Comparison of ENCODE assay signal across 24 cellular contexts in genomic region chr21:45929477-45929876, GRCh38. TPM values are rescaled to one million over a fixed set of nuclear protein-coding genes. Genes with fewer than 3 reads are reported as not detected.
DNase-seq lines count a peak whose midpoint lies in the region; ATAC-seq, FAIRE-seq and TF ChIP-seq lines count a peak whose summit lies in the region.
"Had no signal": no experiment of that assay in that cellular context is flagged by ENCODE, and none has a peak within 500 bp of the region (broad histone marks: within the 10 kb centered on the region; RNA-seq: fewer than 3 reads in every experiment).

No MANE protein-coding gene starts in this region.

- H3K4me3 ChIP-seq in right atrium auricular region = no peak overlapping the region
- H3K4me3 ChIP-seq in BLaER1 = no peak overlapping the region
- no peak overlapping the region for H3K4me3 ChIP-seq in K562
- H3K4me3 ChIP-seq: BLaER1 treated with 17β-estradiol and CSF1 and Interleukin-3, amounts not matched to agents 10 nM and 100 nM; GM23248 had no signal

- H3K9me3 ChIP-seq in right atrium auricular region (peaks cover 0 to 6% of the 10 kb centered on the region in 2 donors), BLaER1 (no peaks in the 10 kb centered on the region; the same call in 1 of the 2 replicates), K562 (replicated peaks; ENCODE audit: control insufficient read depth, insufficient read depth, low read depth, low read length) (no peaks in the 10 kb centered on the region)
- H3K9me3 ChIP-seq: BLaER1 treated with 17β-estradiol and CSF1 and Interleukin-3, amounts not matched to agents 10 nM and 100 nM had no signal

- intact Hi-C loops in Right ventricle myocardium inferior (cut with DNase I) (no loop called here), K562 (cut with micrococcal nuclease) (no loop called here)

- CTCF ChIA-PET in K562 (lab: Yijun Ruan, JAX; ENCODE audit: low intra/inter-chr PET ratio) = no interaction called here

- H3K9ac ChIP-seq in BLaER1 (no peak overlapping the region), K562 (ENCODE audit: insufficient read depth in 1 of 2, low read depth in 2 of 2, low read length in 2 of 2) (no peak overlapping the region)
- H3K9ac ChIP-seq: GM23248 had no signal

- TF ChIP-seq CTCF in right atrium auricular region (IDR thresholded peaks at IDR 0.05) (no peak), K562 (IDR thresholded peaks at IDR 0.05 in 2 of 3, conservative IDR thresholded peaks at IDR 0.05 in 1 of 3; ENCODE audit: insufficient read depth in 2 of 3, low read depth in 1 of 3, low read length in 3 of 3) (no peak)

- WGBS in K562 (ENCODE audit: insufficient coverage, low coverage, missing lambda C conversion rate) = 5% methylated on average over 11 of the region's 11 CpGs

- H2AFZ ChIP-seq in K562 (ENCODE audit: low read depth, low read length) = no peak overlapping the region
- H2AFZ ChIP-seq: GM23248 had no signal

- in situ Hi-C loops in K562 (cut with MboI) = no loop called here

- no peak for DNase-seq in Right ventricle myocardium inferior (ENCODE audit: missing footprints)
- no peak for DNase-seq in right atrium auricular region (ENCODE audit: low spot score)
- DNase-seq in K562 (ENCODE audit: extremely low read depth in 1 of 4, low spot score in 3 of 4) = no peak
- DNase-seq in left kidney (ENCODE audit: low read depth, low spot score) = peak; percentile 49
- DNase-seq in DMS153 treated with DMSO at 0.1 percent for 48 hours (lab: John Stamatoyannopoulos, UW; ENCODE audit: unreplicated experiment) = no peak
- DNase-seq: CD4-positive, alpha-beta T cell; CD8-positive, alpha-beta memory T cell; DMS 273 treated with DMSO at 0.1 percent for 48 hours; DMS53; DMS79 treated with DMSO at 0.1 percent for 48 hours; GF-D8; GM23248; H7 had no signal

- H3K27me3 ChIP-seq in right atrium auricular region (no peaks in the 10 kb centered on the region), BLaER1 (no peaks in the 10 kb centered on the region; the same call in 1 of the 2 replicates), K562 (ENCODE audit: control insufficient read depth in 2 of 2, insufficient read depth in 2 of 2, low read length in 2 of 2) (peaks cover 21 to 63% of the 10 kb centered on the region in 2 experiments)
- H3K27me3 ChIP-seq: BLaER1 treated with 17β-estradiol and CSF1 and Interleukin-3, amounts not matched to agents 10 nM and 100 nM had no signal

- no peak for TF ChIP-seq EP300 in K562 (IDR thresholded peaks at IDR 0.05; ENCODE audit: low read length)

- TF ChIP-seq RAD21 in K562 (CRISPR knock-in tag; conservative IDR thresholded peaks at IDR 0.05 in 1 of 2, IDR thresholded peaks at IDR 0.05 in 1 of 2) = no peak

- H3K4me2 ChIP-seq in BLaER1 (peak overlapping the region; percentile 13; the same call in 1 of the 2 replicates), K562 (ENCODE audit: insufficient read depth, low read length) (no peak overlapping the region)

- no TSS peak for BruUV-seq in K562 (replicated peaks; lab: Mats Ljungman, UMichigan)

- POLR2A ChIA-PET in K562 (lab: Yijun Ruan, JAX) = no interaction called here

- H4K20me1 ChIP-seq in BLaER1 (no peaks in the 10 kb centered on the region), K562 (replicated peaks; ENCODE audit: control insufficient read depth, insufficient read depth, low read length) (peaks cover 12% of the 10 kb centered on the region; the same call in 1 of the 2 replicates)

- no peak overlapping the region for H3K27ac ChIP-seq in right atrium auricular region
- H3K27ac ChIP-seq in BLaER1 = peak overlapping the region; percentile 40; the same call in 1 of the 2 replicates
- no peak overlapping the region for H3K27ac ChIP-seq in K562 (ENCODE audit: extremely low read depth, low read depth, low read length)
- H3K27ac ChIP-seq: 22Rv1; BLaER1 treated with 17β-estradiol and CSF1 and Interleukin-3, amounts not matched to agents 10 nM and 100 nM; GM23248 had no signal

- no peaks in the 10 kb centered on the region for H3K79me2 ChIP-seq in K562 (ENCODE audit: control insufficient read depth, insufficient read depth, low read length)

- H3K4me1 ChIP-seq in right atrium auricular region = no peaks in the 10 kb centered on the region
- peaks cover 67% of the 10 kb centered on the region for H3K4me1 ChIP-seq in BLaER1
- peaks cover 0 to 5% of the 10 kb centered on the region in 2 experiments; a peak in 1 of 5 replicates for H3K4me1 ChIP-seq in K562 (replicated peaks in 1 of 2; ENCODE audit: control insufficient read depth in 2 of 2, insufficient read depth in 2 of 2, low read length in 2 of 2)

- no peaks in the 10 kb centered on the region for H3K36me3 ChIP-seq in right atrium auricular region
- peaks cover 16% of the 10 kb centered on the region; the same call in 1 of the 2 replicates for H3K36me3 ChIP-seq in BLaER1
- H3K36me3 ChIP-seq in K562 (ENCODE audit: control insufficient read depth, insufficient read depth, low read length) = no peaks in the 10 kb centered on the region

- peak; percentile 37 for ATAC-seq in Right ventricle myocardium inferior
- ATAC-seq in K562 = peak; percentile 31; the same call in 2 of the 3 replicates
- no peak for ATAC-seq in GM21825 (IDR thresholded peaks at IDR 0.05; ENCODE audit: unreplicated experiment)
- ATAC-seq in HG02642 (IDR thresholded peaks at IDR 0.05; ENCODE audit: poor library complexity, unreplicated experiment) = no peak
- ATAC-seq: HCT116 had no signal

- TF ChIP-seq POLR2A in K562 (conservative IDR thresholded peaks at IDR 0.05) = no peak

- no peak for FAIRE-seq in K562 (lab: Jason Lieb, UNC)
- FAIRE-seq: A204.1, D721Med, GM12891, GM18507, H1 had no signal

- no peaks in the 10 kb centered on the region for H3K9me1 ChIP-seq in K562 (ENCODE audit: control insufficient read depth, insufficient read depth, low read length)

TF ChIP-seq in K562, 482 proteins besides CTCF, POLR2A, EP300 and RAD21:
- no peak for TF ChIP-seq NEUROD1 (IDR thresholded peaks at IDR 0.05; ENCODE audit: borderline replicate concordance, low read depth, low read length, partially characterized antibody)
- TF ChIP-seq CCAR2 (IDR thresholded peaks at IDR 0.05; ENCODE audit: low read depth, low read length) = no peak
- no peak for TF ChIP-seq ZSCAN32 (CRISPR knock-in tag; IDR thresholded peaks at IDR 0.05)
- TF ChIP-seq PHF20 (IDR thresholded peaks at IDR 0.05; ENCODE audit: partially characterized antibody) = no peak
- TF ChIP-seq JUN (IDR thresholded peaks at IDR 0.05; ENCODE audit: borderline replicate concordance, low read depth, low read length) = no peak
- TF ChIP-seq JUN (CRISPR knock-in tag; IDR thresholded peaks at IDR 0.05; ENCODE audit: borderline replicate concordance) = no peak

RNA-seq across cellular contexts. Expression of gene COL6A1, which starts 52.1 kb away (rescaled TPM):
- total RNA-seq in Right ventricle myocardium inferior (228 TPM), right atrium auricular region (100 to 1,000 TPM; 201 to 278 TPM), K562 (2014; rRNA removed) (0.14 and 0.53 TPM in 2 replicates), K562 (2014; rRNA removed; fragmentation: Illumina TruSeq; extraction: Trizol) (0.13 TPM in 1 of 2 replicates, not detected in the other), K562 (2015; rRNA removed; fragmentation: Illumina TruSeq; extraction: Trizol) (0.04 and 0.14 TPM in 2 replicates), K562 (2021) (1.2 and 1.3 TPM in 2 replicates)
- 0.32 and 1.5 TPM in 2 replicates for total RNA-seq in K562 (2011; cell fraction: chromatin; rRNA removed; ENCODE audit: low replicate concordance)
- total RNA-seq in K562 (2011; cell fraction: nucleolus; rRNA removed) = 1.7 and 3.8 TPM in 2 replicates
- 1.2 and 1.4 TPM in 2 replicates for total RNA-seq in K562 (2011; cell fraction: nucleoplasm; rRNA removed)
- polyA plus RNA-seq in K562 (2011; rRNA removed) (0.10 and 0.39 TPM in 2 replicates), K562 (2014; fragmentation: Illumina TruSeq; extraction: Trizol) (0.07 and 0.21 TPM in 2 replicates), K562 (2014; fragmentation: Nextera tagmentation; extraction: Ambion mirVana) (not detected), K562 (2014; rRNA removed) (0.50 and 0.76 TPM in 2 replicates)
- 0.21 and 0.48 TPM in 2 replicates for polyA plus RNA-seq in K562 (2011; cell fraction: cytosol; rRNA removed)
- 3.8 and 4.4 TPM in 2 replicates for polyA plus RNA-seq in K562 (2011; cell fraction: nucleus; rRNA removed)
- polyA plus RNA-seq in K562 (2012) = 0.57 and 1.5 TPM in 2 replicates
- not detected in 2 replicates for polyA minus RNA-seq in K562 (2011; rRNA and poly(A)+ RNA removed)
- polyA minus RNA-seq in K562 (2011; cell fraction: cytosol; rRNA and poly(A)+ RNA removed) = 1.5 TPM in 1 of 2 replicates, not detected in the other
- 0.40 and 1.2 TPM in 2 replicates for polyA minus RNA-seq in K562 (2011; cell fraction: nucleus; rRNA and poly(A)+ RNA removed)

Comparison
In these comparisons a context has a peak if more than half of its experiments do, and no peak if none do; other contexts are left out.
1. ATAC-seq: peak in Right ventricle myocardium inferior (single experiment) and K562 (single experiment); none in GM21825 (single experiment) and HG02642 (single experiment).
2. RNA of gene COL6A1, which starts 52.1 kb away (total RNA-seq): 201 to 278 TPM in right atrium auricular region and 228 TPM in Right ventricle myocardium inferior (single experiment); 0.04 to 3.8 TPM in K562; every median in the first group is over 10 times any median in the second.